ENCODE assay signal across 1 cellular context in genomic region chr3:156488771-156489170, GRCh38.
TF ChIP-seq lines count a peak whose summit lies in the region.

No MANE protein-coding gene starts in this region.

TF ChIP-seq in K562, 482 proteins besides CTCF, POLR2A, EP300 and RAD21 (continued from another document and continues in another):
- TF ChIP-seq MGA (IDR thresholded peaks at IDR 0.05) (no peak), THAP12 (CRISPR knock-in tag; IDR thresholded peaks at IDR 0.05) (no peak), KLF6 (CRISPR knock-in tag; IDR thresholded peaks at IDR 0.05; ENCODE audit: borderline replicate concordance) (no peak), GTF3C2 (IDR thresholded peaks at IDR 0.05; ENCODE audit: borderline replicate concordance, extremely low read depth, insufficient read length) (no peak), POLR3A (IDR thresholded peaks at IDR 0.05; ENCODE audit: borderline replicate concordance, extremely low read depth, insufficient read depth, insufficient read length) (no peak), PYGO2 (tag; IDR thresholded peaks at IDR 0.05) (no peak), ZNF408 (CRISPR knock-in tag; IDR thresholded peaks at IDR 0.05; ENCODE audit: low read depth) (no peak), CBX2 (IDR thresholded peaks at IDR 0.05; ENCODE audit: insufficient read depth, low read length, poor library complexity, severe bottlenecking) (no peak), ESRRB (CRISPR knock-in tag; IDR thresholded peaks at IDR 0.05; ENCODE audit: borderline replicate concordance) (no peak), POU5F1 (IDR thresholded peaks at IDR 0.05; ENCODE audit: borderline replicate concordance, low read depth, low read length, partially characterized antibody) (no peak), FOXK2 (conservative IDR thresholded peaks at IDR 0.05 in 1 of 2, IDR thresholded peaks at IDR 0.05 in 1 of 2; ENCODE audit: low read depth in 2 of 2) (no peak), TAF7 (tag; IDR thresholded peaks at IDR 0.05) (no peak), TRIM24 (IDR thresholded peaks at IDR 0.05) (peak; percentile 52 to 65; a peak in 3 of 4 replicates), NR3C1 (CRISPR knock-in tag; IDR thresholded peaks at IDR 0.05) (no peak), ZBTB11 (CRISPR knock-in tag; IDR thresholded peaks at IDR 0.05) (no peak), ATF1 (CRISPR knock-in tag; IDR thresholded peaks at IDR 0.05) (no peak), ATF1 (tag; IDR thresholded peaks at IDR 0.05) (no peak), ZFP36 (IDR thresholded peaks at IDR 0.05; ENCODE audit: low read depth, low read length, partially characterized antibody) (no peak), SMC3 (conservative IDR thresholded peaks at IDR 0.05; ENCODE audit: insufficient read depth, low read depth, low read length) (no peak), MEF2D (tag; conservative IDR thresholded peaks at IDR 0.05; ENCODE audit: low read depth) (no peak), SPI1 (IDR thresholded peaks at IDR 0.05; ENCODE audit: borderline replicate concordance, low read depth, low read length) (no peak), ZNF717 (CRISPR knock-in tag; IDR thresholded peaks at IDR 0.05) (no peak), FOXA3 (CRISPR knock-in tag; conservative IDR thresholded peaks at IDR 0.05 in 1 of 2, IDR thresholded peaks at IDR 0.05 in 1 of 2) (no peak), TBP (optimal IDR thresholded peaks at IDR 0.05; ENCODE audit: low read depth, low read length) (no peak), JUN (IDR thresholded peaks at IDR 0.05; ENCODE audit: borderline replicate concordance, low read depth, low read length) (no peak; the same call in 1 of the 2 replicates), JUN (CRISPR knock-in tag; IDR thresholded peaks at IDR 0.05; ENCODE audit: borderline replicate concordance) (no peak), RHOXF2B (CRISPR knock-in tag; conservative IDR thresholded peaks at IDR 0.05) (no peak)
- TF ChIP-seq, protein P1, sequence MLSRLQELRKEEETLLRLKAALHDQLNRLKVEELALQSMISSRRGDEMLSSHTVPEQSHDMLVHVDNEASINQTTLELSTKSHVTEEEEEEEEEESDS (CRISPR knock-in tag; IDR thresholded peaks at IDR 0.05) = no peak
- TF ChIP-seq, protein P2, sequence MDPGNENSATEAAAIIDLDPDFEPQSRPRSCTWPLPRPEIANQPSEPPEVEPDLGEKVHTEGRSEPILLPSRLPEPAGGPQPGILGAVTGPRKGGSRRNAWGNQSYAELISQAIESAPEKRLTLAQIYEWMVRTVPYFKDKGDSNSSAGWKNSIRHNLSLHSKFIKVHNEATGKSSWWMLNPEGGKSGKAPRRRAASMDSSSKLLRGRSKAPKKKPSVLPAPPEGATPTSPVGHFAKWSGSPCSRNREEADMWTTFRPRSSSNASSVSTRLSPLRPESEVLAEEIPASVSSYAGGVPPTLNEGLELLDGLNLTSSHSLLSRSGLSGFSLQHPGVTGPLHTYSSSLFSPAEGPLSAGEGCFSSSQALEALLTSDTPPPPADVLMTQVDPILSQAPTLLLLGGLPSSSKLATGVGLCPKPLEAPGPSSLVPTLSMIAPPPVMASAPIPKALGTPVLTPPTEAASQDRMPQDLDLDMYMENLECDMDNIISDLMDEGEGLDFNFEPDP (CRISPR knock-in tag; IDR thresholded peaks at IDR 0.05) = no peak
- TF ChIP-seq, protein P3, sequence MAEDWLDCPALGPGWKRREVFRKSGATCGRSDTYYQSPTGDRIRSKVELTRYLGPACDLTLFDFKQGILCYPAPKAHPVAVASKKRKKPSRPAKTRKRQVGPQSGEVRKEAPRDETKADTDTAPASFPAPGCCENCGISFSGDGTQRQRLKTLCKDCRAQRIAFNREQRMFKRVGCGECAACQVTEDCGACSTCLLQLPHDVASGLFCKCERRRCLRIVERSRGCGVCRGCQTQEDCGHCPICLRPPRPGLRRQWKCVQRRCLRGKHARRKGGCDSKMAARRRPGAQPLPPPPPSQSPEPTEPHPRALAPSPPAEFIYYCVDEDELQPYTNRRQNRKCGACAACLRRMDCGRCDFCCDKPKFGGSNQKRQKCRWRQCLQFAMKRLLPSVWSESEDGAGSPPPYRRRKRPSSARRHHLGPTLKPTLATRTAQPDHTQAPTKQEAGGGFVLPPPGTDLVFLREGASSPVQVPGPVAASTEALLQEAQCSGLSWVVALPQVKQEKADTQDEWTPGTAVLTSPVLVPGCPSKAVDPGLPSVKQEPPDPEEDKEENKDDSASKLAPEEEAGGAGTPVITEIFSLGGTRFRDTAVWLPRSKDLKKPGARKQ (CRISPR knock-in tag; IDR thresholded peaks at IDR 0.05) = no peak
- TF ChIP-seq, protein P4, sequence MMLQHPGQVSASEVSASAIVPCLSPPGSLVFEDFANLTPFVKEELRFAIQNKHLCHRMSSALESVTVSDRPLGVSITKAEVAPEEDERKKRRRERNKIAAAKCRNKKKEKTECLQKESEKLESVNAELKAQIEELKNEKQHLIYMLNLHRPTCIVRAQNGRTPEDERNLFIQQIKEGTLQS (IDR thresholded peaks at IDR 0.05) = peak; percentile 59
- TF ChIP-seq, protein P4 (CRISPR knock-in tag; conservative IDR thresholded peaks at IDR 0.05) = no peak
